ENCODE assay signal across 17 cellular contexts in the genomic region with DNA sequence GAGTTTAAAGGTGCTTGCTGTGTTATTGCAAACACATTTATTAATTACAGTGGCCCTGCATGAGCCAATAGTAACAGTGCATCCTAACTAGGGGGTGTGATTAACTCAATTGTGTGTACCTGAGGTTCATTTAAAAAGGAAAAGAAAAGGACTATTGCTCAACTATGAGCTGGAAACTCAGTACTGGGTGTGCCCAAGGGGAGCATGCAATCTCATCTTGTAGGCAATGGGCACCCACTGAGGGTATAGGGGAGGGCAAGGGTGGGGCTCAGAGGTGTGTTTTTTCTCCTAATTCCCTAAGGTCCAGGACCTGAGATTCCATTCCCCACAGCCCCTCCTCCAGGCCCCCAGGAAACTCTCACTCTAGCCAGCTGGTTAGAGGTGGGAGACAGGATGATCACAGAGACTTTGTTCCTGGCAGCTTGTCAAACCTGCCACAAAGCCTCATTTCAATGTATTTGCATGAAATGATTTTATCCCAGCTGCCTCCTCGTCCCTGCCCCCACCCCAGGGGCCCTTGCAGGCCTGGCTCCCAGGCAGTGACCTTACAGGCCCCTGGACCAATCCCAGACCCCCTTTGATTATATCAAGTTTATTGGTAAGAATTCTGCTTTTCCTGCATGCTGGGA.
DNase-seq lines count a peak whose midpoint lies in the region; ATAC-seq and TF ChIP-seq lines count a peak whose summit lies in the region.
"Had no signal": no experiment of that assay in that cellular context is flagged by ENCODE, and none has a peak within 500 bp of the region (broad histone marks: within the 10 kb centered on the region; RNA-seq: fewer than 3 reads in every experiment).

No MANE protein-coding gene starts in this region.

- intact Hi-C loops in Right ventricle myocardium inferior (cut with DNase I): no loop called here
- intact Hi-C loops in left ventricle myocardium inferior (cut with micrococcal nuclease): no loop called here
- intact Hi-C loops in sciatic nerve (cut with DNase I): no loop called here
- intact Hi-C loops in activated CD4-positive, alpha-beta T cell treated with anti-CD3 and anti-CD28 coated beads for 36 hours (cut with DNase I, micrococcal nuclease): no loop called here

- 47 to 65% methylated on average over 1 of the region's 1 CpG for WGBS in upper lobe of left lung, 2 donors

- CTCF ChIA-PET in activated CD4-positive, alpha-beta T cell treated with anti-CD3 and anti-CD28 coated beads for 36 hours (lab: Charles Lee): interaction anchor here (0.6 kb wide), 3 partner anchors 16 to 310 kb away, joined by 3 to 5 read pairs (median 3); no protein-coding TSS in a partner anchor

- H3K36me3 ChIP-seq in left ventricle myocardium inferior: no peaks in the 10 kb centered on the region
- no peaks in the 10 kb centered on the region for H3K36me3 ChIP-seq in SJCRH30
- H3K36me3 ChIP-seq in upper lobe of left lung: no peaks in the 10 kb centered on the region
- H3K36me3 ChIP-seq: HAP-1 had no signal

- H3K4me1 ChIP-seq in left ventricle myocardium inferior (no peaks in the 10 kb centered on the region), SJCRH30 (no peaks in the 10 kb centered on the region), upper lobe of left lung (no peaks in the 10 kb centered on the region)
- H3K4me1 ChIP-seq: HAP-1 had no signal

- H3K27ac Mint-ChIP-seq in activated CD4-positive, alpha-beta T cell treated with anti-CD3 and anti-CD28 coated beads for 36 hours: no peak overlapping the region
- H3K27ac Mint-ChIP-seq: CD14-positive monocyte had no signal

- POLR2A ChIA-PET in activated CD4-positive, alpha-beta T cell treated with anti-CD3 and anti-CD28 coated beads for 36 hours (lab: Charles Lee): no interaction called here

- no peak overlapping the region for H3K4me3 Mint-ChIP-seq in activated CD4-positive, alpha-beta T cell treated with anti-CD3 and anti-CD28 coated beads for 36 hours
- H3K4me3 Mint-ChIP-seq: CD14-positive monocyte had no signal

- H3K27me3 Mint-ChIP-seq in activated CD4-positive, alpha-beta T cell treated with anti-CD3 and anti-CD28 coated beads for 36 hours: peaks cover 2% of the 10 kb centered on the region

- no peak for TF ChIP-seq EP300 in upper lobe of left lung (IDR thresholded peaks at IDR 0.05)

- ATAC-seq in Right ventricle myocardium inferior: no peak
- peak; percentile 19 for ATAC-seq in esophagus mucosa
- no peak for ATAC-seq in sciatic nerve
- ATAC-seq in upper lobe of left lung (ENCODE audit: low FRiP score in 2 of 2): no peak
- ATAC-seq in activated CD4-positive, alpha-beta T cell treated with anti-CD3 and anti-CD28 coated beads for 36 hours: no peak
- ATAC-seq: GM12878, PC-3 had no signal

- no peaks in the 10 kb centered on the region for H3K9me3 Mint-ChIP-seq in activated CD4-positive, alpha-beta T cell treated with anti-CD3 and anti-CD28 coated beads for 36 hours (ENCODE audit: low read depth)

- H3K27ac ChIP-seq in left ventricle myocardium inferior (replicated peaks): no peak overlapping the region
- no peak overlapping the region for H3K27ac ChIP-seq in SJCRH30
- H3K27ac ChIP-seq in upper lobe of left lung: no peak overlapping the region
- H3K27ac ChIP-seq: KMS-11 had no signal

- DNase-seq in Right ventricle myocardium inferior (ENCODE audit: missing footprints) (peak; percentile 20), left ventricle myocardium inferior (no peak), NCI-H526 treated with DMSO at 0.1 percent for 48 hours (lab: John Stamatoyannopoulos, UW) (peak; percentile 90), sciatic nerve (ENCODE audit: low spot score) (peak; percentile 21), SJCRH30 (no peak), upper lobe of left lung (no peak)
- DNase-seq in activated CD4-positive, alpha-beta T cell treated with anti-CD3 and anti-CD28 coated beads for 36 hours: no peak
- DNase-seq: Caco-2, MM.1S, NCI-H1105, NCI-H2029, PC-3 had no signal

- no peaks in the 10 kb centered on the region for H3K4me1 Mint-ChIP-seq in activated CD4-positive, alpha-beta T cell treated with anti-CD3 and anti-CD28 coated beads for 36 hours

- no peaks in the 10 kb centered on the region for H3K36me3 Mint-ChIP-seq in activated CD4-positive, alpha-beta T cell treated with anti-CD3 and anti-CD28 coated beads for 36 hours (ENCODE audit: low read depth)
- H3K36me3 Mint-ChIP-seq: CD14-positive monocyte had no signal

- no peak for TF ChIP-seq POLR2A in upper lobe of left lung (IDR thresholded peaks at IDR 0.05)

- H3K27me3 ChIP-seq in left ventricle myocardium inferior (ENCODE audit: low read depth) (peaks cover 39% of the 10 kb centered on the region), SJCRH30 (peaks cover 6% of the 10 kb centered on the region), upper lobe of left lung (no peaks in the 10 kb centered on the region)

- H3K9me3 ChIP-seq in left ventricle myocardium inferior (replicated peaks): no peaks in the 10 kb centered on the region
- no peaks in the 10 kb centered on the region for H3K9me3 ChIP-seq in SJCRH30 (replicated peaks)
- no peaks in the 10 kb centered on the region for H3K9me3 ChIP-seq in upper lobe of left lung
- H3K9me3 ChIP-seq: Caco-2, HAP-1 had no signal

- H3K4me3 ChIP-seq in left ventricle myocardium inferior (no peak overlapping the region), SJCRH30 (no peak overlapping the region), upper lobe of left lung (no peak overlapping the region)
- H3K4me3 ChIP-seq: GM12878, HAP-1 had no signal

- TF ChIP-seq CTCF in left ventricle myocardium inferior (IDR thresholded peaks at IDR 0.05; ENCODE audit: borderline replicate concordance) (no peak), upper lobe of left lung (IDR thresholded peaks at IDR 0.05) (no peak)

Comparison
In these comparisons a context has a peak if more than half of its experiments do, and no peak if none do; other contexts are left out.
1. DNase-seq: peak in Right ventricle myocardium inferior (single experiment), NCI-H526 treated with DMSO at 0.1 percent for 48 hours (single experiment) and sciatic nerve (single experiment); none in left ventricle myocardium inferior (single experiment), SJCRH30 (0 of 2), upper lobe of left lung (0 of 2) and activated CD4-positive, alpha-beta T cell treated with anti-CD3 and anti-CD28 coated beads for 36 hours (single experiment).